8 cellular contexts compared by ENCODE assay signal in genomic region chr6:1604347-1604990, GRCh38. TPM values are rescaled to one million over a fixed set of nuclear protein-coding genes. Genes with fewer than 3 reads are reported as not detected.
A peak's percentile ranks its signal among the peaks of the same experiment; 100 is the strongest.
DNase-seq lines count a peak whose midpoint lies in the region; ATAC-seq and TF ChIP-seq lines count a peak whose summit lies in the region.

No MANE protein-coding gene starts in this region.

- in situ Hi-C loops in gastrocnemius medialis (cut with MboI; ENCODE audit: low sequenced_read_pairs in 4 of 4) = loop anchor here (10.0 to 25.0 kb wide), 3 partner anchors 500 to 750 kb away; no protein-coding TSS in a partner anchor

- H3K9me3 ChIP-seq in AG04450 (ENCODE audit: control insufficient read depth, insufficient read depth, low read length) (peaks cover 6% of the 10 kb centered on the region; the same call in 1 of the 2 replicates), HUES6 (ENCODE audit: control insufficient read depth, insufficient read depth, low read depth, low read length) (no peaks in the 10 kb centered on the region), ascending aorta (no peaks in the 10 kb centered on the region), gastrocnemius medialis (no peaks in the 10 kb centered on the region)

- POLR2A ChIA-PET in AG04450 (lab: Yijun Ruan, JAX) = no interaction called here

- ATAC-seq in GM18907 (IDR thresholded peaks at IDR 0.05; ENCODE audit: unreplicated experiment) = peak; percentile 77
- ATAC-seq in gastrocnemius medialis = peak; percentile 77 to 79

- no peaks in the 10 kb centered on the region for H3K36me3 ChIP-seq in HUES6 (ENCODE audit: control insufficient read depth, insufficient read depth, low read length)
- H3K36me3 ChIP-seq in ascending aorta = no peaks in the 10 kb centered on the region
- H3K36me3 ChIP-seq in gastrocnemius medialis = no peaks in the 10 kb centered on the region

- peak overlapping the region; percentile 41 for H3K4me3 ChIP-seq in AG04450 (ENCODE audit: low read depth, low read length)
- peak overlapping the region; percentile 63 for H3K4me3 ChIP-seq in HUES6 (ENCODE audit: low read depth, low read length)
- H3K4me3 ChIP-seq in ascending aorta = peak overlapping the region; percentile 79 to 94
- peak overlapping the region; percentile 40 to 67 (median 53) for H3K4me3 ChIP-seq in gastrocnemius medialis

- TF ChIP-seq POLR2A in gastrocnemius medialis (IDR thresholded peaks at IDR 0.05) = no peak

- peaks cover 32% of the 10 kb centered on the region for H3K4me1 ChIP-seq in HUES6 (ENCODE audit: control insufficient read depth, insufficient read depth, low read length)
- H3K4me1 ChIP-seq in ascending aorta = peaks cover 0 to 10% of the 10 kb centered on the region in 2 donors
- H3K4me1 ChIP-seq in gastrocnemius medialis = peaks cover 3 to 26% of the 10 kb centered on the region in 2 donors

- peak overlapping the region; percentile 57 for H3K9ac ChIP-seq in HUES6 (ENCODE audit: low read length)

- DNase-seq in AG04450 (ENCODE audit: low read depth, low spot score) = no peak
- DNase-seq in T-helper 2 cell = peak; percentile 27 to 55 (median 49)
- DNase-seq in ascending aorta (ENCODE audit: low spot score in 2 of 2) = peak in 1 of 2 donors; percentile 87
- peak in 36 of 51 donors; percentile 7 to 78 (median 26) for DNase-seq in hypothalamus (lab: John Stamatoyannopoulos, UW)
- no peak for DNase-seq in gastrocnemius medialis
- no peak for DNase-seq in NK-92 treated with Interleukin-12 subunit alpha and Interleukin-12 subunit beta, amount 100 ng/mL, for 24 hours (lab: John Stamatoyannopoulos, UW)

- peak; percentile 72 for TF ChIP-seq CTCF in AG04450 (IDR thresholded peaks at IDR 0.05; ENCODE audit: low read depth, low read length)
- TF ChIP-seq CTCF in ascending aorta (IDR thresholded peaks at IDR 0.05) = peak; percentile 85 to 99 (median 91)
- peak; percentile 78 to 98 (median 95) for TF ChIP-seq CTCF in gastrocnemius medialis (IDR thresholded peaks at IDR 0.05 in 4 of 5, conservative IDR thresholded peaks at IDR 0.05 in 1 of 5)

- no peak overlapping the region for H3K27ac ChIP-seq in AG04450 (ENCODE audit: low read depth, low read length)
- no peak overlapping the region for H3K27ac ChIP-seq in HUES6 (ENCODE audit: low read depth, low read length)
- peak overlapping the region; percentile 97 to 99 for H3K27ac ChIP-seq in ascending aorta
- H3K27ac ChIP-seq in gastrocnemius medialis = no peak overlapping the region

- intact Hi-C loops in ascending aorta (cut with DNase I) = loop anchor here (1.0 to 5.0 kb wide), 7 partner anchors 433 to 1030 kb away; partner anchors contain the start of gene GMDS
- intact Hi-C loops in gastrocnemius medialis (cut with DNase I; ENCODE audit: low total_unique reads) = loop anchor here (1.0 to 2.0 kb wide), 4 partner anchors 592 to 1091 kb away; no protein-coding TSS in a partner anchor

- H3K27me3 ChIP-seq in AG04450 (ENCODE audit: control insufficient read depth, insufficient read depth, low read length) (peaks cover 67% of the 10 kb centered on the region), HUES6 (ENCODE audit: control insufficient read depth, insufficient read depth, low read length) (peaks cover 94% of the 10 kb centered on the region), ascending aorta (no peaks in the 10 kb centered on the region), gastrocnemius medialis (peaks cover 62 to 70% (median 66%) of the 10 kb centered on the region in 3 donors)

- CTCF ChIA-PET in AG04450 (lab: Charles Lee) = interaction anchor here (0.5 to 0.7 kb wide), 3 partner anchors 177 to 1030 kb away, joined by 3 to 4 read pairs (median 4); no protein-coding TSS in a partner anchor

RNA-seq across cellular contexts. Expression of gene FOXC1, which starts 5.2 kb away (rescaled TPM):
- 3.0 and 3.7 TPM in 2 replicates for polyA plus RNA-seq in AG04450 (2011; rRNA removed)
- polyA minus RNA-seq in AG04450 (2011; rRNA and poly(A)+ RNA removed) = 2.5 and 2.8 TPM in 2 replicates
- total RNA-seq in ascending aorta (125 TPM), gastrocnemius medialis (1 to 10 TPM in 3 of 4 donors, under 1 TPM in 1; 0.92 to 3.9 (median 2.0) TPM)

Comparison
In these comparisons a context has a peak if more than half of its experiments do, and no peak if none do; other contexts are left out.
1. DNase-seq: peak in T-helper 2 cell (5 of 5) and hypothalamus (36 of 51); none in AG04450 (single experiment), gastrocnemius medialis (0 of 2) and NK-92 treated with Interleukin-12 subunit alpha and Interleukin-12 subunit beta, amount 100 ng/mL, for 24 hours (single experiment).
2. H3K27ac ChIP-seq: peak in ascending aorta (2 of 2); none in AG04450 (single experiment), HUES6 (single experiment) and gastrocnemius medialis (0 of 4).
3. RNA of gene FOXC1, which starts 5.2 kb away (total RNA-seq): 125 TPM in ascending aorta (single experiment); 0.92 to 3.9 TPM in gastrocnemius medialis; every median in the first group is over 10 times any median in the second.
4. Peak in every context shown above with its lines, with median percentiles within 50 percentile points of each other: H3K4me3 ChIP-seq and CTCF ChIP-seq.